In the genomic region with DNA sequence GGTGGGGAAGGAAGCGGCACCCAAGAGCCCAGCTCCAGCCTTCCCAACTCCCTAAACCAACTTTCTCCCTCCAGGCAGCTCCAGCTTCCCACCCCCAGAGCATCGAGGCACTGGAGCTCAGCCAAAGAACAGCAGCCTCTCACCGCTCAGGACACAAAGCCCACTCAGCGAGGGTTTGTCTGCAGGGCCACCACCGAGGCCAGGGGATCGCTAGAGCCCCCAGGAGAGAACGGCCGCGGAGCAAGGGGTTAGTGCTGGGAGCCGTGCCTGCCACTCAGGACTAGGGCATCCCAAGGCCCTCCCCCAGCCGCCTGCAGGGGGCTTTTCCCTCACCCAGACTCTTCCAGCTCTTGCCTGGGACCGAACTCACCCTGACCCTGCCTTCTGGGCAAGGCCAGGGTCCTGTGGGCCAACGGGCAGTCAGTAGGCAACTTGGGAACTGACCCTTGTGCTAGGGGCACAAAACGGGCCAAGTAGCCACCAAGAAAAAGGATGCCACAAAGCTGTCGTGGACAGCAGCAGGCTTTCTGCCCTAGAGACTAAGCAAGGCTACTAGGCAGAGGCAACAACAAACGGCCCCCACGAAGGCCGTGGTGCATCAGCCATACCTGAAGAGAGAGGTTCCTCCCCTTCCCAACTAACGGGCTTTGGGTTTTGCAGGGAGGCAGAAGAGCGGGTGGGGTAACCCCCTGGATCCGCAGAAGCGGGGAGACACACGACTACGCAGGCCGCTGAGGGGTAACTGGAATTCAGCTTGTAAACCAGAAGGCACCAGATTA, we compare ENCODE assay signal across 8 cellular contexts. TPM values are rescaled to one million over a fixed set of nuclear protein-coding genes. Genes with fewer than 3 reads are reported as not detected.
DNase-seq lines count a peak whose midpoint lies in the region; ATAC-seq and TF ChIP-seq lines count a peak whose summit lies in the region.

No MANE protein-coding gene starts in this region.

- TF ChIP-seq POLR2A in transverse colon (IDR thresholded peaks at IDR 0.05), result no peak

- H3K36me3 ChIP-seq in lower lobe of right lung, result no peaks in the 10 kb centered on the region
- H3K36me3 ChIP-seq in transverse colon, result no peaks in the 10 kb centered on the region

- H3K27ac ChIP-seq in angular gyrus (ENCODE audit: low read depth, low read length), result peak overlapping the region; percentile 98
- H3K27ac ChIP-seq in lower lobe of right lung, result peak overlapping the region; percentile 58
- peak overlapping the region; percentile 94 to 100 (median 98) for H3K27ac ChIP-seq in transverse colon

- peaks cover 26% of the 10 kb centered on the region for H3K36me3 Mint-ChIP-seq in activated naive CD4-positive, alpha-beta T cell treated with anti-CD3 and anti-CD28 coated beads for 36 hours (ENCODE audit: low read depth)

- TF ChIP-seq CTCF in lower lobe of right lung (IDR thresholded peaks at IDR 0.05) (peak; percentile 4), transverse colon (IDR thresholded peaks at IDR 0.05) (no peak)

- peak overlapping the region; percentile 100 for H3K4me3 Mint-ChIP-seq in activated naive CD4-positive, alpha-beta T cell treated with anti-CD3 and anti-CD28 coated beads for 36 hours

- TF ChIP-seq EP300 in transverse colon (IDR thresholded peaks at IDR 0.05; ENCODE audit: low read depth), result no peak

- H3K4me1 ChIP-seq in lower lobe of right lung (peaks cover 44% of the 10 kb centered on the region), transverse colon (peaks cover 11 to 52% (median 44%) of the 10 kb centered on the region in 4 donors)

- no peaks in the 10 kb centered on the region for H3K9me3 Mint-ChIP-seq in activated naive CD4-positive, alpha-beta T cell treated with anti-CD3 and anti-CD28 coated beads for 36 hours

- WGBS in transverse colon (ENCODE audit: low coverage in 1 of 2), 2 donors, result 42% methylated on average over 25 of the region's 25 CpGs; no CpG with 5 or more reads in 1 of the 2 donors

- peak overlapping the region; percentile 74 for H3K4me3 ChIP-seq in lower lobe of right lung
- peak overlapping the region; percentile 9 to 91 (median 73) for H3K4me3 ChIP-seq in transverse colon

- no peak for DNase-seq in activated naive CD4-positive, alpha-beta T cell treated with anti-CD3 and anti-CD28 coated beads for 36 hours
- no peak for DNase-seq in activated naive CD4-positive, alpha-beta T cell treated with anti-CD3 and anti-CD28 coated beads, Interleukin-2, amount 50 U/mL, for 16 hours
- DNase-seq in lower lobe of right lung, result no peak
- DNase-seq in transverse colon, result no peak
- no peak for DNase-seq in mucosa of gallbladder (ENCODE audit: low spot score)
- no peak for DNase-seq in NCI-H128 (lab: John Stamatoyannopoulos, UW; ENCODE audit: unreplicated experiment)

- CTCF ChIA-PET in activated naive CD4-positive, alpha-beta T cell treated with anti-CD3 and anti-CD28 coated beads for 36 hours (lab: Charles Lee), result interaction anchor here (0.7 to 4.2 kb wide), 2 partner anchors 21 to 60 kb away, joined by 3 to 32 read pairs; no protein-coding TSS in a partner anchor

- peak overlapping the region; percentile 100 for H3K27ac Mint-ChIP-seq in activated naive CD4-positive, alpha-beta T cell treated with anti-CD3 and anti-CD28 coated beads for 36 hours

- ATAC-seq in lower lobe of right lung (no peak), HG03045 (IDR thresholded peaks at IDR 0.05; ENCODE audit: unreplicated experiment) (no peak)

- H3K4me1 Mint-ChIP-seq in activated naive CD4-positive, alpha-beta T cell treated with anti-CD3 and anti-CD28 coated beads for 36 hours (ENCODE audit: low read depth), result peaks cover 32% of the 10 kb centered on the region

- H3K9me3 ChIP-seq in lower lobe of right lung (no peaks in the 10 kb centered on the region), transverse colon (no peaks in the 10 kb centered on the region)

- no peaks in the 10 kb centered on the region for H3K27me3 Mint-ChIP-seq in activated naive CD4-positive, alpha-beta T cell treated with anti-CD3 and anti-CD28 coated beads for 36 hours (ENCODE audit: low read depth)

- in situ Hi-C loops in transverse colon (cut with MboI; ENCODE audit: low pct_ligation_motif_present in 1 of 4, low pct_unique_long_range_greater_than_20kb in 1 of 4, low sequenced_read_pairs in 3 of 4), result loop anchor here in 2 of 4 donors (25.0 kb wide), 2 partner anchors 207 to 568 kb away; a partner anchor contains a TSS

- H3K27me3 ChIP-seq in lower lobe of right lung (ENCODE audit: low read depth), result no peaks in the 10 kb centered on the region
- H3K27me3 ChIP-seq in transverse colon, result no peaks in the 10 kb centered on the region

- intact Hi-C loops in activated naive CD4-positive, alpha-beta T cell treated with anti-CD3 and anti-CD28 coated beads for 36 hours (cut with micrococcal nuclease), result no loop called here
- intact Hi-C loops in lower lobe of right lung (cut with DNase I), result no loop called here
- intact Hi-C loops in transverse colon (cut with DNase I; ENCODE audit: low total_unique reads), result no loop called here

RNA-seq across cellular contexts. Expression of a gene that starts 2.3 kb away (rescaled TPM):
- total RNA-seq in activated naive CD4-positive, alpha-beta T cell treated with anti-CD3 and anti-CD28 coated beads for 36 hours, result 10 to 100 TPM; 85.0 to 86.1 TPM
- 48.4 TPM for total RNA-seq in lower lobe of right lung
- 10 to 100 TPM; 34.0 to 68.5 (median 49.8) TPM for total RNA-seq in transverse colon
- total RNA-seq in mucosa of gallbladder, result 69.5 TPM

RNA-seq across cellular contexts. Expression of a gene that starts 3.2 kb away (rescaled TPM):
- total RNA-seq in activated naive CD4-positive, alpha-beta T cell treated with anti-CD3 and anti-CD28 coated beads for 36 hours, result 1 to 10 TPM; 6.2 to 6.7 TPM
- 7.6 TPM for total RNA-seq in lower lobe of right lung
- 10 to 100 TPM in 1 of 4 donors, 1 to 10 TPM in 3; 1.6 to 11.2 (median 5.5) TPM for total RNA-seq in transverse colon
- 14.4 TPM for total RNA-seq in mucosa of gallbladder

RNA-seq across cellular contexts. Expression of a gene that starts 24.9 kb away (rescaled TPM):
- 10 to 100 TPM; 11.3 to 13.1 TPM for total RNA-seq in activated naive CD4-positive, alpha-beta T cell treated with anti-CD3 and anti-CD28 coated beads for 36 hours
- 57.0 TPM for total RNA-seq in lower lobe of right lung
- total RNA-seq in transverse colon, result 10 to 100 TPM in 1 of 4 donors, 1 to 10 TPM in 2, not detected in 1; 4.6 to 13.1 (median 7.2) TPM
- 19.5 TPM for total RNA-seq in mucosa of gallbladder

RNA-seq across cellular contexts. Expression of a gene that starts 34.5 kb away (rescaled TPM):
- 100 to 1,000 TPM; 120 to 121 TPM for total RNA-seq in activated naive CD4-positive, alpha-beta T cell treated with anti-CD3 and anti-CD28 coated beads for 36 hours
- total RNA-seq in lower lobe of right lung (69.2 TPM), transverse colon (10 to 100 TPM; 29.9 to 57.2 (median 47.4) TPM), mucosa of gallbladder (81.6 TPM)

RNA-seq across cellular contexts. Expression of a gene that starts 43.2 kb away (rescaled TPM):
- 100 to 1,000 TPM; 154 to 161 TPM for total RNA-seq in activated naive CD4-positive, alpha-beta T cell treated with anti-CD3 and anti-CD28 coated beads for 36 hours
- total RNA-seq in lower lobe of right lung (70.7 TPM), transverse colon (10 to 100 TPM; 44.9 to 52.4 (median 49.9) TPM), mucosa of gallbladder (53.8 TPM)
